ENCODE assay signal across 8 cellular contexts in genomic region chr10:8044908-8045727, GRCh38. TPM values are rescaled to one million over a fixed set of nuclear protein-coding genes. Genes with fewer than 3 reads are reported as not detected.
A peak's percentile ranks its signal among the peaks of the same experiment; 100 is the strongest.
DNase-seq lines count a peak whose midpoint lies in the region; ATAC-seq and TF ChIP-seq lines count a peak whose summit lies in the region.

No MANE protein-coding gene starts in this region.

- TF ChIP-seq EP300 in tibial nerve (IDR thresholded peaks at IDR 0.05), result no peak

- ATAC-seq in activated CD8-positive, alpha-beta T cell treated with anti-CD3 and anti-CD28 coated beads, Interleukin-2, amount 10 ng/mL, durations not matched to agents 7 days and 5 days, result peak; percentile 19
- ATAC-seq in GM21526 (IDR thresholded peaks at IDR 0.05; ENCODE audit: low FRiP score, unreplicated experiment), result no peak

- peaks cover 90% of the 10 kb centered on the region for H3K27me3 Mint-ChIP-seq in activated CD8-positive, alpha-beta T cell treated with anti-CD3 and anti-CD28 coated beads, Interleukin-2, amount 10 ng/mL, durations not matched to agents 7 days and 5 days (ENCODE audit: low read depth)

- peak overlapping the region in 3 of 4 donors; percentile 16 to 39 (median 19) for H3K4me3 ChIP-seq in tibial nerve

- CTCF ChIA-PET in activated CD8-positive, alpha-beta T cell treated with anti-CD3 and anti-CD28 coated beads, Interleukin-2, amount 10 ng/mL, durations not matched to agents 7 days and 5 days (lab: Charles Lee), result interaction anchor here (1.2 kb wide), 1 partner anchor 358 kb away, joined by 4 read pairs; no protein-coding TSS in a partner anchor

- H3K4me1 Mint-ChIP-seq in activated CD8-positive, alpha-beta T cell treated with anti-CD3 and anti-CD28 coated beads, Interleukin-2, amount 10 ng/mL, durations not matched to agents 7 days and 5 days (ENCODE audit: low read depth), result peaks cover 70% of the 10 kb centered on the region

- no peak overlapping the region for H3K27ac Mint-ChIP-seq in activated CD8-positive, alpha-beta T cell treated with anti-CD3 and anti-CD28 coated beads, Interleukin-2, amount 10 ng/mL, durations not matched to agents 7 days and 5 days

- 3% methylated on average over 30 to 32 of the region's 32 CpGs for WGBS in tibial nerve, 2 donors

- no peak overlapping the region for H3K27ac ChIP-seq in tibial nerve

- POLR2A ChIA-PET in activated CD8-positive, alpha-beta T cell treated with anti-CD3 and anti-CD28 coated beads, Interleukin-2, amount 10 ng/mL, durations not matched to agents 7 days and 5 days (lab: Charles Lee), result no interaction called here

- H3K36me3 Mint-ChIP-seq in activated CD8-positive, alpha-beta T cell treated with anti-CD3 and anti-CD28 coated beads, Interleukin-2, amount 10 ng/mL, durations not matched to agents 7 days and 5 days (ENCODE audit: low read depth), result peaks cover 5% of the 10 kb centered on the region

- no peaks in the 10 kb centered on the region for H3K9me3 Mint-ChIP-seq in activated CD8-positive, alpha-beta T cell treated with anti-CD3 and anti-CD28 coated beads, Interleukin-2, amount 10 ng/mL, durations not matched to agents 7 days and 5 days (ENCODE audit: insufficient read depth)

- DNase-seq in activated CD8-positive, alpha-beta memory T cell treated with anti-CD3 and anti-CD28 coated beads, Interleukin-2, amount 50 U/mL, for 48 hours, result peak; percentile 62
- no peak for DNase-seq in activated CD8-positive, alpha-beta memory T cell treated with anti-CD3 and anti-CD28 coated beads, Interleukin-2, amount 50 U/mL, for 4 hours
- DNase-seq in activated CD8-positive, alpha-beta T cell treated with anti-CD3 and anti-CD28 coated beads, Interleukin-2, amount 10 ng/mL, durations not matched to agents 7 days and 5 days, result no peak
- DNase-seq in iPS-NIHi7 (ENCODE audit: extremely low spot score) (peak; percentile 67), tibial nerve (ENCODE audit: low spot score in 2 of 2) (no peak), superior temporal gyrus (ENCODE audit: extremely low spot score) (no peak), NCI-H82 (lab: John Stamatoyannopoulos, UW) (no peak)

- H3K4me3 Mint-ChIP-seq in activated CD8-positive, alpha-beta T cell treated with anti-CD3 and anti-CD28 coated beads, Interleukin-2, amount 10 ng/mL, durations not matched to agents 7 days and 5 days, result peak overlapping the region; percentile 40

- TF ChIP-seq POLR2A in tibial nerve (IDR thresholded peaks at IDR 0.05), result no peak

- H3K9me3 ChIP-seq in tibial nerve, result no peaks in the 10 kb centered on the region

- no peak for TF ChIP-seq CTCF in tibial nerve (IDR thresholded peaks at IDR 0.05)

- H3K4me1 ChIP-seq in tibial nerve, result peaks cover 0 to 58% (median 27%) of the 10 kb centered on the region in 4 donors

- H3K27me3 ChIP-seq in tibial nerve, result peaks cover 0 to 100% of the 10 kb centered on the region in 2 donors

- no peaks in the 10 kb centered on the region for H3K36me3 ChIP-seq in tibial nerve

RNA-seq across cellular contexts. Expression of gene GATA3, which starts 9.4 kb away (rescaled TPM):
- 10 to 100 TPM; 42.5 to 44.9 TPM for total RNA-seq in activated CD8-positive, alpha-beta T cell treated with anti-CD3 and anti-CD28 coated beads, Interleukin-2, amount 10 ng/mL, durations not matched to agents 7 days and 5 days
- under 1 TPM in 1 of 4 donors, not detected in 3; 0.60 TPM for total RNA-seq in tibial nerve

Comparison
In these comparisons a context has a peak if more than half of its experiments do, and no peak if none do; other contexts are left out.
1. DNase-seq: peak in activated CD8-positive, alpha-beta memory T cell treated with anti-CD3 and anti-CD28 coated beads, Interleukin-2, amount 50 U/mL, for 48 hours (single experiment) and iPS-NIHi7 (single experiment); none in activated CD8-positive, alpha-beta memory T cell treated with anti-CD3 and anti-CD28 coated beads, Interleukin-2, amount 50 U/mL, for 4 hours (single experiment), activated CD8-positive, alpha-beta T cell treated with anti-CD3 and anti-CD28 coated beads, Interleukin-2, amount 10 ng/mL, durations not matched to agents 7 days and 5 days (single experiment), tibial nerve (0 of 2), superior temporal gyrus (single experiment) and NCI-H82 (single experiment).
2. RNA of gene GATA3, which starts 9.4 kb away (total RNA-seq): 42.5 to 44.9 TPM in activated CD8-positive, alpha-beta T cell treated with anti-CD3 and anti-CD28 coated beads, Interleukin-2, amount 10 ng/mL, durations not matched to agents 7 days and 5 days; 0.60 TPM in tibial nerve; every median in the first group is over 10 times any median in the second.